In genomic region chr7:26136831-26137230, GRCh38 we compare ENCODE assay signal across 24 cellular contexts.
"Had no signal": no experiment of that assay in that cellular context is flagged by ENCODE, and none has a peak within 500 bp of the region (broad histone marks: within the 10 kb centered on the region; RNA-seq: fewer than 3 reads in every experiment).

No MANE protein-coding gene starts in this region.

- DNase-seq: immature natural killer cell; kidney; left colon; left lung; lower lobe of right lung; mammary epithelial cell; mesenchymal stem cell; natural killer cell; ovary; right lobe of liver; stimulated activated CD4-positive, alpha-beta T cell treated with anti-CD3 and anti-CD28 coated beads, Interleukin-15, amount 100 ng/mL, for 24 hours; stimulated activated CD4-positive, alpha-beta T cell treated with anti-CD3 and anti-CD28 coated beads, Interleukin-2, amount 100 ng/mL, for 24 hours; stimulated activated CD4-positive, alpha-beta T cell treated with anti-CD3 and anti-CD28 coated beads, Interleukin-4, amount 100 ng/mL, for 1 hour; stimulated activated naive B cell treated with anti-CD40 and anti-IgM and Interleukin-4, amounts not matched to agents 10 μg/mL and 1 μg/mL and 100 μg/mL, for 72 hours; stimulated activated naive CD8-positive, alpha-beta T cell treated with anti-CD3 and anti-CD28 coated beads, Interleukin-15, Interleukin-2, amounts not matched to agents 100 U/mL and 50 U/mL, for 24 hours; stomach; testis; thyroid gland; transverse colon; upper lobe of left lung had no signal

- H3K27me3 ChIP-seq: left lung, ovary, right atrium auricular region, right lobe of liver, stomach, testis, thyroid gland, transverse colon, upper lobe of left lung, vagina had no signal

- H3K4me1 ChIP-seq: right atrium auricular region, right lobe of liver, testis, transverse colon, vagina had no signal

- H3K4me2 ChIP-seq: smooth muscle cell had no signal

- H3K36me3 Mint-ChIP-seq: immature natural killer cell, natural killer cell had no signal

- H3K4me3 Mint-ChIP-seq: immature natural killer cell; natural killer cell; stimulated activated naive B cell treated with anti-CD40 and anti-IgM and Interleukin-4, amounts not matched to agents 10 μg/mL and 1 μg/mL and 100 μg/mL, for 72 hours had no signal

- FAIRE-seq: islet of Langerhans, kidney had no signal

- H3K27ac ChIP-seq: left lung, lower lobe of right lung, ovary, right atrium auricular region, right lobe of liver, stomach, testis, thyroid gland, transverse colon, upper lobe of left lung, vagina had no signal

- H3K9me3 Mint-ChIP-seq: immature natural killer cell; natural killer cell; stimulated activated naive B cell treated with anti-CD40 and anti-IgM and Interleukin-4, amounts not matched to agents 10 μg/mL and 1 μg/mL and 100 μg/mL, for 72 hours had no signal

- ATAC-seq: left colon; left lung; lower lobe of right lung; natural killer cell; right lobe of liver; stimulated activated naive B cell treated with anti-CD40 and anti-IgM and Interleukin-4, amounts not matched to agents 10 μg/mL and 1 μg/mL and 100 μg/mL, for 72 hours; stimulated activated naive CD8-positive, alpha-beta T cell treated with anti-CD3 and anti-CD28 coated beads, Interleukin-15, Interleukin-2, amounts not matched to agents 100 U/mL and 50 U/mL, for 24 hours had no signal

- H3K9me3 ChIP-seq: left lung, lower lobe of right lung, ovary, right atrium auricular region, right lobe of liver, stomach, testis, thyroid gland, transverse colon, upper lobe of left lung, vagina had no signal

- H3K36me3 ChIP-seq: left lung, lower lobe of right lung, ovary, right atrium auricular region, right lobe of liver, stomach, thyroid gland, transverse colon, upper lobe of left lung, vagina had no signal

- H3K4me3 ChIP-seq: left lung, lower lobe of right lung, ovary, right atrium auricular region, right lobe of liver, smooth muscle cell, stomach, testis, thyroid gland, transverse colon, upper lobe of left lung, vagina had no signal

- H3K27ac Mint-ChIP-seq: immature natural killer cell; natural killer cell; stimulated activated naive B cell treated with anti-CD40 and anti-IgM and Interleukin-4, amounts not matched to agents 10 μg/mL and 1 μg/mL and 100 μg/mL, for 72 hours had no signal

- H3K4me1 Mint-ChIP-seq: immature natural killer cell; natural killer cell; stimulated activated naive B cell treated with anti-CD40 and anti-IgM and Interleukin-4, amounts not matched to agents 10 μg/mL and 1 μg/mL and 100 μg/mL, for 72 hours had no signal
